ENCODE assay signal across 13 cellular contexts in genomic region chr2:196677404-196677803, GRCh38. TPM values are rescaled to one million over a fixed set of nuclear protein-coding genes. Genes with fewer than 3 reads are reported as not detected.
DNase-seq lines count a peak whose midpoint lies in the region; ATAC-seq and TF ChIP-seq lines count a peak whose summit lies in the region.
"Had no signal": no experiment of that assay in that cellular context is flagged by ENCODE, and none has a peak within 500 bp of the region (broad histone marks: within the 10 kb centered on the region; RNA-seq: fewer than 3 reads in every experiment).

No MANE protein-coding gene starts in this region.

- ATAC-seq in IMR-90 (ENCODE audit: low read depth) (peak; percentile 69), HG03354 (IDR thresholded peaks at IDR 0.05; ENCODE audit: poor library complexity, severe bottlenecking, unreplicated experiment) (no peak)

- no peak overlapping the region for H2AK5ac ChIP-seq in IMR-90 (ENCODE audit: low read depth, low read length)

- H2BK15ac ChIP-seq in IMR-90 (ENCODE audit: low read depth, low read length): no peak overlapping the region

- H3K79me2 ChIP-seq in mammary epithelial cell (ENCODE audit: insufficient read depth, low read length): no peaks in the 10 kb centered on the region

- BruUV-seq in IMR-90 (replicated peaks; lab: Mats Ljungman, UMichigan) (no TSS peak), mammary epithelial cell (replicated peaks; lab: Mats Ljungman, UMichigan) (no TSS peak)

- dilution Hi-C loops in IMR-90 (cut with HindIII; ENCODE audit: low sequenced_read_pairs, unreplicated experiment) (no loop called here), mammary epithelial cell (cut with HindIII; ENCODE audit: low sequenced_read_pairs) (no loop called here)

- H4K5ac ChIP-seq in IMR-90 (ENCODE audit: low read depth, low read length): no peak overlapping the region

- H4K20me1 ChIP-seq in IMR-90 (ENCODE audit: insufficient read depth, low read length): no peaks in the 10 kb centered on the region
- no peaks in the 10 kb centered on the region for H4K20me1 ChIP-seq in mammary epithelial cell (ENCODE audit: insufficient read depth, low read length)

- WGBS in IMR-90 (ENCODE audit: extremely low coverage in 2 of 2, insufficient read length in 1 of 2), 2 experiments: no CpG with 5 or more reads among the region's 5 CpGs
- 89% methylated on average over 5 of the region's 5 CpGs for WGBS in mammary epithelial cell (ENCODE audit: low coverage, missing lambda C conversion rate)

- no peak overlapping the region for H3K56ac ChIP-seq in IMR-90 (ENCODE audit: extremely low read depth, insufficient read depth, low read length)

- H3K9me3 ChIP-seq in BE2C: no peaks in the 10 kb centered on the region
- H3K9me3 ChIP-seq in IMR-90 (ENCODE audit: control insufficient read depth, insufficient read depth, low read length): no peaks in the 10 kb centered on the region
- H3K9me3 ChIP-seq in mammary epithelial cell (replicated peaks; ENCODE audit: insufficient read depth, low read length): no peaks in the 10 kb centered on the region
- H3K9me3 ChIP-seq in WERI-Rb-1 (ENCODE audit: severe bottlenecking): no peaks in the 10 kb centered on the region

- H3K14ac ChIP-seq in IMR-90 (replicated peaks; ENCODE audit: low read depth, low read length): no peak overlapping the region

- H3K9ac ChIP-seq in IMR-90 (ENCODE audit: low read depth, low read length): no peak overlapping the region
- H3K9ac ChIP-seq in mammary epithelial cell (ENCODE audit: insufficient read depth, low read length): no peak overlapping the region

- H2AK9ac ChIP-seq in IMR-90 (replicated peaks; ENCODE audit: low read depth, low read length, poor library complexity): no peak overlapping the region

- H3K4me2 ChIP-seq in IMR-90 (ENCODE audit: low read depth, low read length) (no peak overlapping the region), mammary epithelial cell (ENCODE audit: insufficient read depth, low read depth, low read length) (no peak overlapping the region)
- H3K4me2 ChIP-seq: neural progenitor cell had no signal

- no peak overlapping the region for H3K4me3 ChIP-seq in BE2C (ENCODE audit: low read depth, low read length)
- H3K4me3 ChIP-seq in IMR-90 (ENCODE audit: insufficient read depth, low read depth, low read length): no peak overlapping the region
- H3K4me3 ChIP-seq in mammary epithelial cell (replicated peaks in 1 of 3; ENCODE audit: insufficient read depth in 1 of 3, low read depth in 2 of 3, low read length in 3 of 3): no peak overlapping the region
- no peak overlapping the region for H3K4me3 ChIP-seq in WERI-Rb-1 (ENCODE audit: low read depth, low read length)
- H3K4me3 ChIP-seq: neural progenitor cell had no signal

- H2BK20ac ChIP-seq in IMR-90 (ENCODE audit: low read depth, low read length): no peak overlapping the region

- H3K27me3 ChIP-seq in BE2C: no peaks in the 10 kb centered on the region
- H3K27me3 ChIP-seq in IMR-90 (ENCODE audit: control insufficient read depth, insufficient read depth, low read length): no peaks in the 10 kb centered on the region
- no peaks in the 10 kb centered on the region for H3K27me3 ChIP-seq in mammary epithelial cell (ENCODE audit: insufficient read depth, low read length)
- H3K27me3 ChIP-seq in WERI-Rb-1 (ENCODE audit: insufficient read depth, low read depth, severe bottlenecking): no peaks in the 10 kb centered on the region
- H3K27me3 ChIP-seq: neural progenitor cell had no signal

- no peak for TF ChIP-seq POLR2A in IMR-90 (IDR thresholded peaks at IDR 0.05; ENCODE audit: low read depth, low read length)

- H3K4me1 ChIP-seq in BE2C: peaks cover 7% of the 10 kb centered on the region; the same call in 1 of the 2 replicates
- no peaks in the 10 kb centered on the region for H3K4me1 ChIP-seq in IMR-90 (ENCODE audit: control insufficient read depth, insufficient read depth, low read length)
- H3K4me1 ChIP-seq in mammary epithelial cell (ENCODE audit: insufficient read depth, low read length): no peaks in the 10 kb centered on the region
- H3K4me1 ChIP-seq: neural progenitor cell had no signal

- DNase-seq in BE2C (peak; percentile 28), IMR-90 (peak; percentile 77), mammary epithelial cell (peak; percentile 74), kidney tubule cell (ENCODE audit: low spot score) (peak; percentile 74), WERI-Rb-1 (no peak), retina (no peak), DMS153 (lab: John Stamatoyannopoulos, UW) (no peak)
- DNase-seq: activated CD4-positive, alpha-beta T cell treated with anti-CD3 and anti-CD28 coated beads, Interleukin-2, amount 50 U/mL, for 48 hours; Kasumi-1; stimulated activated CD4-positive, alpha-beta T cell treated with anti-CD3 and anti-CD28 coated beads, Interleukin-1b, Interleukin-23, amount 100 ng/mL, for 48 hours; stimulated activated naive CD4-positive, alpha-beta T cell treated with Interleukin-2 at 50 U/mL for 16 hours had no signal

- no peaks in the 10 kb centered on the region for H3K79me1 ChIP-seq in IMR-90 (ENCODE audit: low read depth in 1 of 2, low read length in 2 of 2)

- H2AFZ ChIP-seq in IMR-90 (replicated peaks; ENCODE audit: low read length, poor library complexity) (no peak overlapping the region), mammary epithelial cell (ENCODE audit: low read depth, low read length) (no peak overlapping the region)
- H2AFZ ChIP-seq: neural progenitor cell had no signal

- H3K4ac ChIP-seq in IMR-90 (ENCODE audit: low read depth, low read length): no peak overlapping the region

- intact Hi-C loops in IMR-90 (cut with micrococcal nuclease) (no loop called here), mammary epithelial cell (cut with micrococcal nuclease) (no loop called here)

- TF ChIP-seq CTCF in BE2C (IDR thresholded peaks at IDR 0.05; ENCODE audit: low read depth, low read length): no peak
- TF ChIP-seq CTCF in IMR-90 (conservative IDR thresholded peaks at IDR 0.05; ENCODE audit: low read depth, low read length): no peak
- no peak for TF ChIP-seq CTCF in mammary epithelial cell (conservative IDR thresholded peaks at IDR 0.05 in 1 of 2, IDR thresholded peaks at IDR 0.05 in 1 of 2; ENCODE audit: extremely low read depth in 1 of 2, insufficient read depth in 1 of 2, low read depth in 1 of 2, low read length in 2 of 2)
- no peak for TF ChIP-seq CTCF in WERI-Rb-1 (IDR thresholded peaks at IDR 0.05; ENCODE audit: low read depth, low read length)

- no peak overlapping the region for H3K18ac ChIP-seq in IMR-90 (ENCODE audit: low read depth, low read length)

- H3K27ac ChIP-seq in IMR-90 (ENCODE audit: insufficient read depth, low read length) (no peak overlapping the region), mammary epithelial cell (ENCODE audit: insufficient read depth, low read depth, low read length) (no peak overlapping the region), WERI-Rb-1 (no peak overlapping the region)
- H3K27ac ChIP-seq: neural progenitor cell had no signal

- H2BK5ac ChIP-seq in IMR-90 (ENCODE audit: low read depth, low read length, poor library complexity, severe bottlenecking): no peak overlapping the region

- POLR2A ChIA-PET in IMR-90 (lab: Charles Lee; ENCODE audit: unreplicated experiment): no interaction called here

- H3K36me3 ChIP-seq in BE2C (no peaks in the 10 kb centered on the region; the same call in 1 of the 2 replicates), IMR-90 (ENCODE audit: control insufficient read depth, insufficient read depth, low read length) (no peaks in the 10 kb centered on the region), mammary epithelial cell (ENCODE audit: insufficient read depth, low read length) (peaks cover 2% of the 10 kb centered on the region), WERI-Rb-1 (peaks cover 9% of the 10 kb centered on the region; the same call in 1 of the 2 replicates)

- CTCF ChIA-PET in IMR-90 (lab: Yijun Ruan, JAX): no interaction called here
- CTCF ChIA-PET in mammary epithelial cell (lab: Charles Lee; ENCODE audit: low non-redundant PET): no interaction called here

- no peak for TF ChIP-seq RAD21 in IMR-90 (IDR thresholded peaks at IDR 0.05; ENCODE audit: low read length)

- H2BK120ac ChIP-seq in IMR-90 (ENCODE audit: low read depth, low read length): no peak overlapping the region

- H3K23ac ChIP-seq in IMR-90 (ENCODE audit: low read depth, low read length): no peak overlapping the region

- no peaks in the 10 kb centered on the region for H3K9me1 ChIP-seq in IMR-90 (ENCODE audit: insufficient read depth, low read length)

- in situ Hi-C loops in IMR-90 (cut with MboI; ENCODE audit: low sequenced_read_pairs): no loop called here
- in situ Hi-C loops in mammary epithelial cell (cut with MboI; ENCODE audit: low sequenced_read_pairs in 2 of 2): no loop called here

- no peak overlapping the region for H4K8ac ChIP-seq in IMR-90 (ENCODE audit: low read depth in 2 of 2, low read length in 2 of 2)

- H4K91ac ChIP-seq in IMR-90 (ENCODE audit: insufficient read depth, low read depth, low read length): no peak overlapping the region

TF ChIP-seq in IMR-90, 13 proteins besides CTCF, POLR2A, EP300 and RAD21:
- TF ChIP-seq FOS (IDR thresholded peaks at IDR 0.05; ENCODE audit: low read depth, low read length) (0 out of 2 replicates have a peak, but pooled peaks have one; percentile 16), MAFK (IDR thresholded peaks at IDR 0.05; ENCODE audit: low read depth, low read length) (peak; percentile 93), BHLHE40 (IDR thresholded peaks at IDR 0.05; ENCODE audit: low read depth, low read length) (no peak)

RNA-seq across cellular contexts. Expression of gene CCDC150, which starts 37.9 kb away (rescaled TPM):
- 5.1 TPM for polyA plus RNA-seq in BE2C (2012; ENCODE audit: insufficient read depth, insufficient read length, low read depth)
- total RNA-seq in IMR-90 (2012; rRNA removed) (3.8 and 6.9 TPM in 2 replicates), mammary epithelial cell (1 to 10 TPM; 2.2 to 7.2 TPM)
- polyA plus RNA-seq in IMR-90 (2012; rRNA removed) (3.3 and 4.3 TPM in 2 replicates), mammary epithelial cell (1.7 TPM)
- polyA plus RNA-seq in IMR-90 (2012; cell fraction: cytosol; rRNA removed): 0.08 and 0.16 TPM in 2 replicates
- polyA plus RNA-seq in IMR-90 (2012; cell fraction: nucleus; rRNA removed; ENCODE audit: low replicate concordance): 1.6 and 13.3 TPM in 2 replicates
- not detected for polyA minus RNA-seq in mammary epithelial cell

Comparison
In these comparisons a context has a peak if more than half of its experiments do, and no peak if none do; other contexts are left out.
1. DNase-seq: peak in BE2C (single experiment), IMR-90 (single experiment), mammary epithelial cell (single experiment) and kidney tubule cell (single experiment); none in WERI-Rb-1 (single experiment), retina (single experiment) and DMS153 (single experiment).